Comparison of ENCODE assay signal across 20 cellular contexts in genomic region chr19:16678498-16678897, GRCh38. TPM values are rescaled to one million over a fixed set of nuclear protein-coding genes. Genes with fewer than 3 reads are reported as not detected.
DNase-seq lines count a peak whose midpoint lies in the region; ATAC-seq and TF ChIP-seq lines count a peak whose summit lies in the region.
"Had no signal": no experiment of that assay in that cellular context is flagged by ENCODE, and none has a peak within 500 bp of the region (broad histone marks: within the 10 kb centered on the region; RNA-seq: fewer than 3 reads in every experiment).

No MANE protein-coding gene starts in this region.

- intact Hi-C loops in IMR-90 (cut with micrococcal nuclease): no loop called here

- H4K91ac ChIP-seq in IMR-90 (ENCODE audit: insufficient read depth, low read depth, low read length): no peak overlapping the region

- no peaks in the 10 kb centered on the region for H4K20me1 ChIP-seq in IMR-90 (ENCODE audit: insufficient read depth, low read length)

- DNase-seq in ELR (ENCODE audit: low read depth) (peak; percentile 26), IMR-90 (no peak), NCI-H226 (peak; percentile 34), epithelial cell of prostate (ENCODE audit: low read depth, low spot score) (no peak), HUDEP-2 (lab: John Stamatoyannopoulos, UW; ENCODE audit: unreplicated experiment in 76 of 76) (no peak), COLO668 (lab: John Stamatoyannopoulos, UW; ENCODE audit: unreplicated experiment) (no peak)
- no peak for DNase-seq in stimulated activated CD8-positive, alpha-beta memory T cell treated with anti-CD3 and anti-CD28 coated beads, Interleukin-4, amount 100 ng/mL, for 48 hours
- DNase-seq: BE2C; CD4-positive, alpha-beta memory T cell; COR-L47; DMS153; DMS79 treated with DMSO at 0.1 percent for 48 hours; H7 had no signal

- no peaks in the 10 kb centered on the region for H3K79me1 ChIP-seq in IMR-90 (ENCODE audit: low read depth in 1 of 2, low read length in 2 of 2)

- H2BK5ac ChIP-seq in IMR-90 (ENCODE audit: low read depth, low read length, poor library complexity, severe bottlenecking): no peak overlapping the region

- TF ChIP-seq POLR2A in IMR-90 (IDR thresholded peaks at IDR 0.05; ENCODE audit: low read depth, low read length): no peak

- BruUV-seq in IMR-90 (replicated peaks; lab: Mats Ljungman, UMichigan): no TSS peak

- H3K4ac ChIP-seq in IMR-90 (ENCODE audit: low read depth, low read length): no peak overlapping the region

- no peaks in the 10 kb centered on the region; the same call in 1 of the 2 replicates for H3K36me3 ChIP-seq in IMR-90 (ENCODE audit: control insufficient read depth, insufficient read depth, low read length)

- no peak for TF ChIP-seq RAD21 in IMR-90 (IDR thresholded peaks at IDR 0.05; ENCODE audit: low read length)

- dilution Hi-C loops in IMR-90 (cut with HindIII; ENCODE audit: low sequenced_read_pairs, unreplicated experiment): no loop called here

- POLR2A ChIA-PET in IMR-90 (lab: Charles Lee; ENCODE audit: unreplicated experiment): interaction anchor here (0.6 kb wide), 1 partner anchor 139 kb away, joined by 10 read pairs; no protein-coding TSS in a partner anchor

- H3K4me3 ChIP-seq in IMR-90 (ENCODE audit: insufficient read depth, low read depth, low read length): no peak overlapping the region
- H3K4me3 ChIP-seq: A549, GM23338 had no signal

- H2BK20ac ChIP-seq in IMR-90 (ENCODE audit: low read depth, low read length): no peak overlapping the region

- no peaks in the 10 kb centered on the region for H3K4me1 ChIP-seq in IMR-90 (ENCODE audit: control insufficient read depth, insufficient read depth, low read length)
- H3K4me1 ChIP-seq: BE2C had no signal

- no peak overlapping the region for H3K23ac ChIP-seq in IMR-90 (ENCODE audit: low read depth, low read length)

- H4K5ac ChIP-seq in IMR-90 (ENCODE audit: low read depth, low read length): no peak overlapping the region

- ATAC-seq in IMR-90 (ENCODE audit: low read depth): no peak
- no peak for ATAC-seq in GM18517 (IDR thresholded peaks at IDR 0.05; ENCODE audit: unreplicated experiment)
- ATAC-seq: A549, GM23338, HepG2 had no signal

- H3K18ac ChIP-seq in IMR-90 (ENCODE audit: low read depth, low read length): no peak overlapping the region

- in situ Hi-C loops in IMR-90 (cut with MboI; ENCODE audit: low sequenced_read_pairs): no loop called here

- no peak overlapping the region for H2AFZ ChIP-seq in IMR-90 (replicated peaks; ENCODE audit: low read length, poor library complexity)
- H2AFZ ChIP-seq: GM23338 had no signal

- no peak overlapping the region for H3K4me2 ChIP-seq in IMR-90 (ENCODE audit: low read depth, low read length)
- H3K4me2 ChIP-seq: A549, GM23338 had no signal

- H2BK15ac ChIP-seq in IMR-90 (ENCODE audit: low read depth, low read length): no peak overlapping the region

- peaks cover 3% of the 10 kb centered on the region; the same call in 1 of the 2 replicates for H3K9me1 ChIP-seq in IMR-90 (ENCODE audit: insufficient read depth, low read length)

- no peak overlapping the region for H3K27ac ChIP-seq in IMR-90 (ENCODE audit: insufficient read depth, low read length)
- H3K27ac ChIP-seq in epithelial cell of prostate: peak overlapping the region; percentile 33
- H3K27ac ChIP-seq: A549, C4-2B had no signal

- no peak overlapping the region for H3K56ac ChIP-seq in IMR-90 (ENCODE audit: extremely low read depth, insufficient read depth, low read length)

- no peak overlapping the region for H2AK9ac ChIP-seq in IMR-90 (replicated peaks; ENCODE audit: low read depth, low read length, poor library complexity)

- TF ChIP-seq CTCF in IMR-90 (conservative IDR thresholded peaks at IDR 0.05; ENCODE audit: low read depth, low read length): no peak

- no peak overlapping the region for H3K14ac ChIP-seq in IMR-90 (replicated peaks; ENCODE audit: low read depth, low read length)

- no peak overlapping the region for H2AK5ac ChIP-seq in IMR-90 (ENCODE audit: low read depth, low read length)

- no peaks in the 10 kb centered on the region for H3K9me3 ChIP-seq in IMR-90 (ENCODE audit: control insufficient read depth, insufficient read depth, low read length)
- H3K9me3 ChIP-seq: A549 had no signal

- CTCF ChIA-PET in IMR-90 (lab: Yijun Ruan, JAX): no interaction called here

- no peaks in the 10 kb centered on the region for H3K27me3 ChIP-seq in IMR-90 (ENCODE audit: control insufficient read depth, insufficient read depth, low read length)
- H3K27me3 ChIP-seq: BE2C had no signal

- no peak overlapping the region for H4K8ac ChIP-seq in IMR-90 (ENCODE audit: low read depth in 2 of 2, low read length in 2 of 2)

- no CpG with 5 or more reads among the region's 9 CpGs for WGBS in IMR-90 (ENCODE audit: extremely low coverage in 2 of 2, insufficient read length in 1 of 2), 2 experiments

- no peak overlapping the region for H2BK120ac ChIP-seq in IMR-90 (ENCODE audit: low read depth, low read length)

- H3K9ac ChIP-seq in IMR-90 (ENCODE audit: low read depth, low read length): no peak overlapping the region

TF ChIP-seq in IMR-90, 13 proteins besides CTCF, POLR2A, EP300 and RAD21:
- TF ChIP-seq, protein P1, sequence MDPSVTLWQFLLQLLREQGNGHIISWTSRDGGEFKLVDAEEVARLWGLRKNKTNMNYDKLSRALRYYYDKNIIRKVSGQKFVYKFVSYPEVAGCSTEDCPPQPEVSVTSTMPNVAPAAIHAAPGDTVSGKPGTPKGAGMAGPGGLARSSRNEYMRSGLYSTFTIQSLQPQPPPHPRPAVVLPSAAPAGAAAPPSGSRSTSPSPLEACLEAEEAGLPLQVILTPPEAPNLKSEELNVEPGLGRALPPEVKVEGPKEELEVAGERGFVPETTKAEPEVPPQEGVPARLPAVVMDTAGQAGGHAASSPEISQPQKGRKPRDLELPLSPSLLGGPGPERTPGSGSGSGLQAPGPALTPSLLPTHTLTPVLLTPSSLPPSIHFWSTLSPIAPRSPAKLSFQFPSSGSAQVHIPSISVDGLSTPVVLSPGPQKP (IDR thresholded peaks at IDR 0.05; ENCODE audit: borderline replicate concordance, low read depth, low read length): no peak
- peak; percentile 41; the same call in 1 of the 2 replicates for TF ChIP-seq CEBPB (IDR thresholded peaks at IDR 0.05; ENCODE audit: low read depth, low read length)

RNA-seq across cellular contexts. Expression of gene TMEM38A, which starts 17.6 kb away (rescaled TPM):
- 1.4 and 2.0 TPM in 2 replicates for total RNA-seq in IMR-90 (2012; rRNA removed)
- polyA plus RNA-seq in IMR-90 (2012; rRNA removed): 1.3 and 2.2 TPM in 2 replicates
- polyA plus RNA-seq in IMR-90 (2012; cell fraction: cytosol; rRNA removed): 1.3 and 2.7 TPM in 2 replicates
- polyA plus RNA-seq in IMR-90 (2012; cell fraction: nucleus; rRNA removed; ENCODE audit: low replicate concordance): 1.7 and 1.9 TPM in 2 replicates

RNA-seq across cellular contexts. Expression of gene SMIM7, which starts 18.6 kb away (rescaled TPM):
- total RNA-seq in IMR-90 (2012; rRNA removed): 55.7 and 68.6 TPM in 2 replicates
- polyA plus RNA-seq in IMR-90 (2012; rRNA removed): 64.8 and 66.5 TPM in 2 replicates
- polyA plus RNA-seq in IMR-90 (2012; cell fraction: cytosol; rRNA removed): 32.4 and 73.7 TPM in 2 replicates
- polyA plus RNA-seq in IMR-90 (2012; cell fraction: nucleus; rRNA removed; ENCODE audit: low replicate concordance): 15.9 and 45.2 TPM in 2 replicates

RNA-seq across cellular contexts. Expression of gene NWD1, which starts 41.1 kb away (rescaled TPM):
- not detected in 2 replicates for total RNA-seq in IMR-90 (2012; rRNA removed)
- polyA plus RNA-seq in IMR-90 (2012; rRNA removed): not detected in 2 replicates
- not detected in 2 replicates for polyA plus RNA-seq in IMR-90 (2012; cell fraction: cytosol; rRNA removed)
- 0.01 TPM in 1 of 2 replicates, not detected in the other for polyA plus RNA-seq in IMR-90 (2012; cell fraction: nucleus; rRNA removed; ENCODE audit: low replicate concordance)
- total RNA-seq: CD4-positive, alpha-beta memory T cell; H7; HepG2; HT1080 had no signal
- polyA plus RNA-seq: A549; AG04450; CD4-positive, alpha-beta memory T cell; HepG2 had no signal

RNA-seq across cellular contexts. Expression of gene MED26, which starts 50.5 kb away (rescaled TPM):
- total RNA-seq in IMR-90 (2012; rRNA removed): 2.0 and 2.8 TPM in 2 replicates
- 4.0 and 4.9 TPM in 2 replicates for polyA plus RNA-seq in IMR-90 (2012; rRNA removed)
- polyA plus RNA-seq in IMR-90 (2012; cell fraction: cytosol; rRNA removed): 2.8 and 5.3 TPM in 2 replicates
- polyA plus RNA-seq in IMR-90 (2012; cell fraction: nucleus; rRNA removed; ENCODE audit: low replicate concordance): 7.1 and 11.7 TPM in 2 replicates

Comparison
In these comparisons a context has a peak if more than half of its experiments do, and no peak if none do; other contexts are left out.
1. DNase-seq: peak in ELR (single experiment) and NCI-H226 (single experiment); none in IMR-90 (single experiment), epithelial cell of prostate (single experiment), HUDEP-2 (0 of 76), COLO668 (single experiment) and stimulated activated CD8-positive, alpha-beta memory T cell treated with anti-CD3 and anti-CD28 coated beads, Interleukin-4, amount 100 ng/mL, for 48 hours (single experiment).